In the genomic region with DNA sequence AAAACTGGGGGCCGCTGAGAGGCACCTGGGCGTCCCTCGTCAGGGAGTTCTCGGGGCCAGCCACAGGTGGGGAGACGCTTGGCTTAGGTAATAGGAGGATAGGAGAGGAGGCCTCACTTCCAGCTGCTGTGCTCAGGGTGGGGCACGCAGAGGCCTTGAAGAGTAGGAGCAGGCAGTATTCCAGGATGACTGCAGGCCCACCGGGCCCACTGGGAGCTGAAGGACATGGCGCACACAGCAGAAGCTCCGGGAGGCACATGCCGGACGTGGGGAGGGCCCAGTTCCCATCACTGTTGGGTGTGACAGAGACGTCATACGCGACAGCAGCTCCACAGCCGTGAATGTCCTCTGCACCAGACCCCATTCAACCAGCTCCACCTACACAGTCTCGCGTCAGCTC, we compare ENCODE assay signal across 1 cellular context.
TF ChIP-seq lines count a peak whose summit lies in the region.

No MANE protein-coding gene starts in this region.

TF ChIP-seq in HCT116, 20 proteins besides CTCF, POLR2A, EP300 and RAD21:
- TF ChIP-seq SIN3A (IDR thresholded peaks at IDR 0.05; ENCODE audit: low read depth): no peak
- TF ChIP-seq ZNF274 (IDR thresholded peaks at IDR 0.05; ENCODE audit: low read depth, low read length): no peak
- no peak for TF ChIP-seq TCF7L2 (IDR thresholded peaks at IDR 0.05; ENCODE audit: borderline replicate concordance, extremely low read depth, insufficient read depth, insufficient read length)
- no peak for TF ChIP-seq POLR2AphosphoS5 (IDR thresholded peaks at IDR 0.05; ENCODE audit: low read depth, low read length)
- no peak for TF ChIP-seq ZFX (IDR thresholded peaks at IDR 0.05)
- TF ChIP-seq CBX3 (IDR thresholded peaks at IDR 0.05; ENCODE audit: low read depth): no peak
- TF ChIP-seq SP1 (IDR thresholded peaks at IDR 0.05; ENCODE audit: low read depth): no peak
- no peak for TF ChIP-seq EZH2 (IDR thresholded peaks at IDR 0.05)
- no peak for TF ChIP-seq MAX (IDR thresholded peaks at IDR 0.05)
- no peak for TF ChIP-seq ATF3 (IDR thresholded peaks at IDR 0.05)
- no peak for TF ChIP-seq EGR1 (IDR thresholded peaks at IDR 0.05; ENCODE audit: low read depth)
